23 cellular contexts compared by ENCODE assay signal in genomic region chrX:123348468-123348867, GRCh38.
"Had no signal": no experiment of that assay in that cellular context is flagged by ENCODE, and none has a peak within 500 bp of the region (broad histone marks: within the 10 kb centered on the region; RNA-seq: fewer than 3 reads in every experiment).

No MANE protein-coding gene starts in this region.

- H3K4me3 ChIP-seq: breast epithelium, hepatocyte, pancreas, tibial artery had no signal

- H3K36me3 Mint-ChIP-seq: activated CD8-positive, alpha-beta memory T cell treated with anti-CD3 and anti-CD28 coated beads, Interleukin-2, amount 10 ng/mL, durations not matched to agents 7 days and 5 days; activated naive CD4-positive, alpha-beta T cell treated with anti-CD3 and anti-CD28 coated beads, Interleukin-2, amount 10 ng/mL, durations not matched to agents 7 days and 5 days; memory B cell had no signal

- H3K9me3 Mint-ChIP-seq: activated CD4-positive, alpha-beta T cell treated with anti-CD3 and anti-CD28 coated beads, Interleukin-2, amount 10 ng/mL, durations not matched to agents 7 days and 5 days; activated CD8-positive, alpha-beta T cell treated with anti-CD3 and anti-CD28 coated beads for 36 hours; activated naive CD4-positive, alpha-beta T cell treated with anti-CD3 and anti-CD28 coated beads, Interleukin-2, amount 10 ng/mL, durations not matched to agents 7 days and 5 days; central memory CD8-positive, alpha-beta T cell; memory B cell; nephron; stimulated activated naive CD8-positive, alpha-beta T cell treated with anti-CD3 and anti-CD28 coated beads, Interleukin-15, Interleukin-2, amounts not matched to agents 100 ng/mL and 50 ng/mL, for 24 hours had no signal

- DNase-seq: activated CD4-positive, alpha-beta T cell treated with anti-CD3 and anti-CD28 coated beads, Interleukin-2, amount 10 ng/mL, durations not matched to agents 7 days and 5 days; activated CD4-positive, CD25-positive, alpha-beta regulatory T cell treated with anti-CD3 and anti-CD28 coated beads, Interleukin-2, amount 50 U/mL, for 72 hours; activated CD8-positive, alpha-beta memory T cell treated with anti-CD3 and anti-CD28 coated beads, Interleukin-2, amount 10 ng/mL, durations not matched to agents 7 days and 5 days; activated CD8-positive, alpha-beta T cell treated with anti-CD3 and anti-CD28 coated beads for 36 hours; activated effector memory CD4-positive, alpha-beta T cell treated with anti-CD3 and anti-CD28 coated beads, Interleukin-2, amount 50 U/mL, for 16 hours; activated naive CD4-positive, alpha-beta T cell treated with anti-CD3 and anti-CD28 coated beads, Interleukin-2, amount 10 ng/mL, durations not matched to agents 7 days and 5 days; activated T-cell treated with anti-CD3 and anti-CD28 coated beads for 4 hours; aorta; effector memory CD4-positive, alpha-beta T cell; glutamatergic neuron; pancreas; right cardiac atrium; stimulated activated CD4-positive, alpha-beta T cell treated with anti-CD3 and anti-CD28 coated beads, Interleukin-4, amount 100 ng/mL, for 24 hours; substantia nigra; tibial artery had no signal

- H3K27ac ChIP-seq: breast epithelium, hepatocyte, neutrophil, pancreas, tibial artery, VCaP had no signal

- H3K4me2 ChIP-seq: hepatocyte had no signal

- H3K4me1 Mint-ChIP-seq: activated CD4-positive, alpha-beta T cell treated with anti-CD3 and anti-CD28 coated beads, Interleukin-2, amount 10 ng/mL, durations not matched to agents 7 days and 5 days; activated CD8-positive, alpha-beta memory T cell treated with anti-CD3 and anti-CD28 coated beads, Interleukin-2, amount 10 ng/mL, durations not matched to agents 7 days and 5 days; activated naive CD4-positive, alpha-beta T cell treated with anti-CD3 and anti-CD28 coated beads, Interleukin-2, amount 10 ng/mL, durations not matched to agents 7 days and 5 days; central memory CD8-positive, alpha-beta T cell; memory B cell; nephron had no signal

- H3K27me3 ChIP-seq: hepatocyte, neutrophil, tibial artery had no signal

- ATAC-seq: activated CD8-positive, alpha-beta memory T cell treated with anti-CD3 and anti-CD28 coated beads, Interleukin-2, amount 10 ng/mL, durations not matched to agents 7 days and 5 days; activated CD8-positive, alpha-beta T cell treated with anti-CD3 and anti-CD28 coated beads for 36 hours; pancreas; right cardiac atrium had no signal

- H2AFZ ChIP-seq: hepatocyte had no signal

- H3K27ac Mint-ChIP-seq: activated CD4-positive, alpha-beta T cell treated with anti-CD3 and anti-CD28 coated beads, Interleukin-2, amount 10 ng/mL, durations not matched to agents 7 days and 5 days; activated CD8-positive, alpha-beta memory T cell treated with anti-CD3 and anti-CD28 coated beads, Interleukin-2, amount 10 ng/mL, durations not matched to agents 7 days and 5 days; activated CD8-positive, alpha-beta T cell treated with anti-CD3 and anti-CD28 coated beads for 36 hours; activated naive CD4-positive, alpha-beta T cell treated with anti-CD3 and anti-CD28 coated beads, Interleukin-2, amount 10 ng/mL, durations not matched to agents 7 days and 5 days; memory B cell; nephron; stimulated activated naive CD8-positive, alpha-beta T cell treated with anti-CD3 and anti-CD28 coated beads, Interleukin-15, Interleukin-2, amounts not matched to agents 100 ng/mL and 50 ng/mL, for 24 hours had no signal

- H3K9me3 ChIP-seq: breast epithelium, neutrophil, pancreas, tibial artery had no signal

- H3K4me1 ChIP-seq: breast epithelium, pancreas, tibial artery had no signal

- H3K79me2 ChIP-seq: hepatocyte had no signal

- H3K36me3 ChIP-seq: breast epithelium, neutrophil, pancreas, tibial artery had no signal

- H3K27me3 Mint-ChIP-seq: activated CD4-positive, alpha-beta T cell treated with anti-CD3 and anti-CD28 coated beads, Interleukin-2, amount 10 ng/mL, durations not matched to agents 7 days and 5 days; activated CD8-positive, alpha-beta memory T cell treated with anti-CD3 and anti-CD28 coated beads, Interleukin-2, amount 10 ng/mL, durations not matched to agents 7 days and 5 days; activated CD8-positive, alpha-beta T cell treated with anti-CD3 and anti-CD28 coated beads for 36 hours; activated naive CD4-positive, alpha-beta T cell treated with anti-CD3 and anti-CD28 coated beads, Interleukin-2, amount 10 ng/mL, durations not matched to agents 7 days and 5 days; central memory CD8-positive, alpha-beta T cell; memory B cell; stimulated activated naive CD8-positive, alpha-beta T cell treated with anti-CD3 and anti-CD28 coated beads, Interleukin-15, Interleukin-2, amounts not matched to agents 100 ng/mL and 50 ng/mL, for 24 hours had no signal

- H3K4me3 Mint-ChIP-seq: activated CD4-positive, alpha-beta T cell treated with anti-CD3 and anti-CD28 coated beads, Interleukin-2, amount 10 ng/mL, durations not matched to agents 7 days and 5 days; activated CD8-positive, alpha-beta memory T cell treated with anti-CD3 and anti-CD28 coated beads, Interleukin-2, amount 10 ng/mL, durations not matched to agents 7 days and 5 days; activated CD8-positive, alpha-beta T cell treated with anti-CD3 and anti-CD28 coated beads for 36 hours; activated naive CD4-positive, alpha-beta T cell treated with anti-CD3 and anti-CD28 coated beads, Interleukin-2, amount 10 ng/mL, durations not matched to agents 7 days and 5 days; central memory CD8-positive, alpha-beta T cell; memory B cell; nephron; stimulated activated naive CD8-positive, alpha-beta T cell treated with anti-CD3 and anti-CD28 coated beads, Interleukin-15, Interleukin-2, amounts not matched to agents 100 ng/mL and 50 ng/mL, for 24 hours had no signal
